Comparison of ENCODE assay signal across 9 cellular contexts in genomic region chr17:74971842-74972106, GRCh38. TPM values are rescaled to one million over a fixed set of nuclear protein-coding genes. Genes with fewer than 3 reads are reported as not detected.
DNase-seq lines count a peak whose midpoint lies in the region; ATAC-seq and TF ChIP-seq lines count a peak whose summit lies in the region.
"Had no signal": no experiment of that assay in that cellular context is flagged by ENCODE, and none has a peak within 500 bp of the region (broad histone marks: within the 10 kb centered on the region; RNA-seq: fewer than 3 reads in every experiment).

No MANE protein-coding gene starts in this region.

- no peaks in the 10 kb centered on the region for H3K36me3 Mint-ChIP-seq in effector memory CD8-positive, alpha-beta T cell (ENCODE audit: insufficient read depth)
- H3K36me3 Mint-ChIP-seq in natural killer cell treated with Interleukin-12 subunit alpha and Interleukin-12 subunit beta and Interleukin-15 and Interleukin-18, amount 100 ng/mL, for 72 hours, result no peaks in the 10 kb centered on the region

- H3K9me3 ChIP-seq in heart left ventricle, result no peaks in the 10 kb centered on the region
- H3K9me3 ChIP-seq in vagina, result no peaks in the 10 kb centered on the region

- H3K27ac ChIP-seq in heart left ventricle (peak overlapping the region; percentile 33 to 81 (median 70)), vagina (no peak overlapping the region)

- peak overlapping the region in 1 of 2 donors; percentile 28 for H3K27ac Mint-ChIP-seq in effector memory CD8-positive, alpha-beta T cell
- H3K27ac Mint-ChIP-seq in natural killer cell treated with Interleukin-12 subunit alpha and Interleukin-12 subunit beta and Interleukin-15 and Interleukin-18, amount 100 ng/mL, for 72 hours, result no peak overlapping the region

- peaks cover 5 to 33% of the 10 kb centered on the region in 2 donors for H3K27me3 Mint-ChIP-seq in effector memory CD8-positive, alpha-beta T cell
- peaks cover 8 to 12% of the 10 kb centered on the region in 2 donors for H3K27me3 Mint-ChIP-seq in natural killer cell treated with Interleukin-12 subunit alpha and Interleukin-12 subunit beta and Interleukin-15 and Interleukin-18, amount 100 ng/mL, for 72 hours

- ATAC-seq in heart left ventricle (no peak), GM18502 (IDR thresholded peaks at IDR 0.05; ENCODE audit: poor library complexity, unreplicated experiment) (no peak), GM18861 (IDR thresholded peaks at IDR 0.05; ENCODE audit: unreplicated experiment) (no peak), HG03175 (IDR thresholded peaks at IDR 0.05; ENCODE audit: unreplicated experiment) (no peak)
- ATAC-seq in effector memory CD8-positive, alpha-beta T cell (replicated peaks), result no peak
- peak in 1 of 2 donors; percentile 2 for ATAC-seq in natural killer cell treated with Interleukin-12 subunit alpha and Interleukin-12 subunit beta and Interleukin-15 and Interleukin-18, amount 100 ng/mL, for 72 hours

- no peak for TF ChIP-seq CTCF in heart left ventricle (IDR thresholded peaks at IDR 0.05)
- TF ChIP-seq CTCF in vagina (IDR thresholded peaks at IDR 0.05), result no peak

- H3K4me1 Mint-ChIP-seq in effector memory CD8-positive, alpha-beta T cell (ENCODE audit: low read depth in 2 of 2), result peaks cover 6 to 10% of the 10 kb centered on the region in 2 donors
- peaks cover 5 to 6% of the 10 kb centered on the region in 2 donors for H3K4me1 Mint-ChIP-seq in natural killer cell treated with Interleukin-12 subunit alpha and Interleukin-12 subunit beta and Interleukin-15 and Interleukin-18, amount 100 ng/mL, for 72 hours (ENCODE audit: low read depth in 2 of 2)

- intact Hi-C loops in heart left ventricle (cut with DNase I), result loop anchor here in 1 of 10 donors (10.0 kb wide), 1 partner anchor 63 kb away; no protein-coding TSS in a partner anchor
- intact Hi-C loops in cardiac septum (cut with DNase I), result no loop called here
- intact Hi-C loops in vagina (cut with DNase I), result no loop called here

- no peaks in the 10 kb centered on the region for H3K9me3 Mint-ChIP-seq in effector memory CD8-positive, alpha-beta T cell
- H3K9me3 Mint-ChIP-seq in natural killer cell treated with Interleukin-12 subunit alpha and Interleukin-12 subunit beta and Interleukin-15 and Interleukin-18, amount 100 ng/mL, for 72 hours, result no peaks in the 10 kb centered on the region

- no peak for TF ChIP-seq POLR2A in heart left ventricle (IDR thresholded peaks at IDR 0.05)
- no peak for TF ChIP-seq POLR2A in vagina (IDR thresholded peaks at IDR 0.05)

- H3K4me3 Mint-ChIP-seq in effector memory CD8-positive, alpha-beta T cell, result peak overlapping the region; percentile 74 to 83
- peak overlapping the region; percentile 61 for H3K4me3 Mint-ChIP-seq in natural killer cell treated with Interleukin-12 subunit alpha and Interleukin-12 subunit beta and Interleukin-15 and Interleukin-18, amount 100 ng/mL, for 72 hours

- H3K36me3 ChIP-seq in heart left ventricle (no peaks in the 10 kb centered on the region), vagina (no peaks in the 10 kb centered on the region)

- H3K27me3 ChIP-seq in heart left ventricle, result peaks cover 0 to 25% (median 0%) of the 10 kb centered on the region in 9 donors
- H3K27me3 ChIP-seq in vagina, result no peaks in the 10 kb centered on the region

- peaks cover 0 to 26% (median 12%) of the 10 kb centered on the region in 12 donors for H3K4me1 ChIP-seq in heart left ventricle
- peaks cover 29% of the 10 kb centered on the region for H3K4me1 ChIP-seq in vagina

- peak overlapping the region; percentile 69 to 95 (median 76) for H3K4me3 ChIP-seq in heart left ventricle
- peak overlapping the region; percentile 47 to 74 for H3K4me3 ChIP-seq in vagina

- DNase-seq in heart left ventricle (no peak), cardiac septum (ENCODE audit: low spot score) (no peak), vagina (ENCODE audit: extremely low spot score in 2 of 2) (no peak)
- DNase-seq in effector memory CD8-positive, alpha-beta T cell, result no peak
- DNase-seq in natural killer cell treated with Interleukin-12 subunit alpha and Interleukin-12 subunit beta and Interleukin-15 and Interleukin-18, amount 100 ng/mL, for 72 hours (ENCODE audit: low spot score), result no peak
- DNase-seq: DMS 273 treated with DMSO at 0.1 percent for 48 hours had no signal

- 12 to 31% (median 23%) methylated on average over 6 to 9 of the region's 9 CpGs for WGBS in heart left ventricle, 4 donors

RNA-seq across cellular contexts. Expression of gene HID1, which starts 0.8 kb away (rescaled TPM):
- 10 to 100 TPM in 4 of 9 donors, 1 to 10 TPM in 5; 5.7 to 15.7 (median 9.8) TPM for total RNA-seq in heart left ventricle
- 10 to 100 TPM in 1 of 2 donors, 1 to 10 TPM in 1; 6.7 to 10.7 TPM for polyA plus RNA-seq in heart left ventricle
- 9.0 TPM for total RNA-seq in cardiac septum
- under 1 TPM; 0.47 to 0.83 TPM for total RNA-seq in natural killer cell treated with Interleukin-12 subunit alpha and Interleukin-12 subunit beta and Interleukin-15 and Interleukin-18, amount 100 ng/mL, for 72 hours
- 13.0 TPM for total RNA-seq in vagina

RNA-seq across cellular contexts. Expression of gene CDR2L, which starts 15.7 kb away (rescaled TPM):
- total RNA-seq in heart left ventricle (10 to 100 TPM; 13.0 to 56.4 (median 18.1) TPM), cardiac septum (20.1 TPM), vagina (13.5 TPM)
- 10 to 100 TPM; 13.6 to 19.1 TPM for polyA plus RNA-seq in heart left ventricle
- under 1 TPM; 0.07 to 0.47 TPM for total RNA-seq in natural killer cell treated with Interleukin-12 subunit alpha and Interleukin-12 subunit beta and Interleukin-15 and Interleukin-18, amount 100 ng/mL, for 72 hours

RNA-seq across cellular contexts. Expression of gene OTOP3, which starts 36.1 kb away (rescaled TPM):
- not detected for total RNA-seq in heart left ventricle
- not detected for polyA plus RNA-seq in heart left ventricle
- total RNA-seq in cardiac septum, result not detected
- total RNA-seq in natural killer cell treated with Interleukin-12 subunit alpha and Interleukin-12 subunit beta and Interleukin-15 and Interleukin-18, amount 100 ng/mL, for 72 hours, result not detected
- 0.74 TPM for total RNA-seq in vagina

RNA-seq across cellular contexts. Expression of gene MRPL58, which starts 40.7 kb away (rescaled TPM):
- total RNA-seq in heart left ventricle (10 to 100 TPM; 41.0 to 89.4 (median 55.8) TPM), cardiac septum (39.3 TPM), vagina (33.6 TPM)
- 10 to 100 TPM; 82.0 to 93.8 TPM for polyA plus RNA-seq in heart left ventricle
- 10 to 100 TPM; 46.6 to 61.8 TPM for total RNA-seq in natural killer cell treated with Interleukin-12 subunit alpha and Interleukin-12 subunit beta and Interleukin-15 and Interleukin-18, amount 100 ng/mL, for 72 hours

RNA-seq across cellular contexts. Expression of gene OTOP2, which starts 47.7 kb away (rescaled TPM):
- total RNA-seq in heart left ventricle, result not detected
- polyA plus RNA-seq in heart left ventricle, result not detected
- not detected for total RNA-seq in cardiac septum
- not detected for total RNA-seq in natural killer cell treated with Interleukin-12 subunit alpha and Interleukin-12 subunit beta and Interleukin-15 and Interleukin-18, amount 100 ng/mL, for 72 hours
- total RNA-seq in vagina, result not detected
